ENCODE assay signal across 2 cellular contexts in the genomic region with DNA sequence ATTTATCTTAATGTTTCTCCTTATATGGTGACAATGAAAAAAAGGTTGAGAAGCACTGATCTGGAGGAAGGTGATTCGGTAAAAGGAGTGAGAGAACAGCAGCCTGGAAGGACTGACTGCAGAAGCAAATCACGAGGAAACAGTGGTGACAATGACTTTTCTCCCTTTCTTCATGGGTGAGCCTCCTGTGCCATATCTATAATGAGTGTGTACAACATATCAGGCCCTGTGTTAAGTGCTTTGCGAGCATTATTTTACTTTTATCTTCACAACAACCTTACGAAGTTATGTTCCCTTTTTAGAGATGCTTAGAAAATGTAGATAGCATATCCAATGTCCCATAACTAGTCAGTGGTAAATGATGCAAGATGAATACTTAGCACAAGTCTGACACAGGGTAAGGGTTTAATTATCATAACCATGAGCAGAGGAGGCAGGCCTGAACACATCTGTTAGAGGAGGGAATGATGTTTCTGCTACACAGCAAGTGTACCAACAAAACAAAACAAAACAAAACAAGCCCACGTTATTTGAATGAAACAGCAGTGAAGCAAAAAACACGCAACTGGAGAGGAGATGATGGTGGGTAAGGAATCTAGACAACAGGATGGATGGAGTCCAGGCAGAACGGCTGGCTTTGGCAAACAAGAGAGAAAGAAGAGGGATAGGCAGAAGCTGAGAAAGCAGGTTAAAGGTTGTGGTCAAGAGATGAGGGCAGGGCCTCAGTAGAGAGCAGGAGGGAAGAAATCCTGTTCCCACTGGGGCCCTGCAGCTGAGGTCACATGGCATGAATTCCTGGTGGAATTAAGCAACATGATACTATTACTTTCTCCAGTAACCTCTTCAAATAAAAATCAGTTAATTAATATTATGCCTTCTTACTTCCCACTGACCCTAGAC.
A peak's percentile ranks its signal among the peaks of the same experiment; 100 is the strongest.
TF ChIP-seq lines count a peak whose summit lies in the region.

No MANE protein-coding gene starts in this region.

TF ChIP-seq in A549, 52 proteins besides CTCF, POLR2A, EP300 and RAD21 (continued from another document):
- TF ChIP-seq KDM5A (IDR thresholded peaks at IDR 0.05): no peak
- TF ChIP-seq NFE2L2 (conservative IDR thresholded peaks at IDR 0.05; ENCODE audit: low read length): no peak
- TF ChIP-seq GATA3 (IDR thresholded peaks at IDR 0.05; ENCODE audit: borderline replicate concordance): no peak
- TF ChIP-seq HOXB5 (CRISPR knock-in tag; IDR thresholded peaks at IDR 0.05): no peak
- TF ChIP-seq RFX5 (IDR thresholded peaks at IDR 0.05): no peak
- TF ChIP-seq, protein P1, sequence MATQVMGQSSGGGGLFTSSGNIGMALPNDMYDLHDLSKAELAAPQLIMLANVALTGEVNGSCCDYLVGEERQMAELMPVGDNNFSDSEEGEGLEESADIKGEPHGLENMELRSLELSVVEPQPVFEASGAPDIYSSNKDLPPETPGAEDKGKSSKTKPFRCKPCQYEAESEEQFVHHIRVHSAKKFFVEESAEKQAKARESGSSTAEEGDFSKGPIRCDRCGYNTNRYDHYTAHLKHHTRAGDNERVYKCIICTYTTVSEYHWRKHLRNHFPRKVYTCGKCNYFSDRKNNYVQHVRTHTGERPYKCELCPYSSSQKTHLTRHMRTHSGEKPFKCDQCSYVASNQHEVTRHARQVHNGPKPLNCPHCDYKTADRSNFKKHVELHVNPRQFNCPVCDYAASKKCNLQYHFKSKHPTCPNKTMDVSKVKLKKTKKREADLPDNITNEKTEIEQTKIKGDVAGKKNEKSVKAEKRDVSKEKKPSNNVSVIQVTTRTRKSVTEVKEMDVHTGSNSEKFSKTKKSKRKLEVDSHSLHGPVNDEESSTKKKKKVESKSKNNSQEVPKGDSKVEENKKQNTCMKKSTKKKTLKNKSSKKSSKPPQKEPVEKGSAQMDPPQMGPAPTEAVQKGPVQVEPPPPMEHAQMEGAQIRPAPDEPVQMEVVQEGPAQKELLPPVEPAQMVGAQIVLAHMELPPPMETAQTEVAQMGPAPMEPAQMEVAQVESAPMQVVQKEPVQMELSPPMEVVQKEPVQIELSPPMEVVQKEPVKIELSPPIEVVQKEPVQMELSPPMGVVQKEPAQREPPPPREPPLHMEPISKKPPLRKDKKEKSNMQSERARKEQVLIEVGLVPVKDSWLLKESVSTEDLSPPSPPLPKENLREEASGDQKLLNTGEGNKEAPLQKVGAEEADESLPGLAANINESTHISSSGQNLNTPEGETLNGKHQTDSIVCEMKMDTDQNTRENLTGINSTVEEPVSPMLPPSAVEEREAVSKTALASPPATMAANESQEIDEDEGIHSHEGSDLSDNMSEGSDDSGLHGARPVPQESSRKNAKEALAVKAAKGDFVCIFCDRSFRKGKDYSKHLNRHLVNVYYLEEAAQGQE (IDR thresholded peaks at IDR 0.05): no peak
- TF ChIP-seq PHF8 (IDR thresholded peaks at IDR 0.05; ENCODE audit: borderline replicate concordance, low read depth): no peak
- TF ChIP-seq MYC (IDR thresholded peaks at IDR 0.05; ENCODE audit: borderline replicate concordance, low read length): no peak
- no peak for TF ChIP-seq SREBF2 (IDR thresholded peaks at IDR 0.05)
- no peak for TF ChIP-seq HOXA7 (CRISPR knock-in tag; IDR thresholded peaks at IDR 0.05)
- TF ChIP-seq ZSCAN20 (CRISPR knock-in tag; IDR thresholded peaks at IDR 0.05): no peak
- no peak for TF ChIP-seq CEBPB (IDR thresholded peaks at IDR 0.05)

TF ChIP-seq in HEK293, 187 proteins besides CTCF, POLR2A, EP300 and RAD21 (continued from another document):
- TF ChIP-seq, protein P2, sequence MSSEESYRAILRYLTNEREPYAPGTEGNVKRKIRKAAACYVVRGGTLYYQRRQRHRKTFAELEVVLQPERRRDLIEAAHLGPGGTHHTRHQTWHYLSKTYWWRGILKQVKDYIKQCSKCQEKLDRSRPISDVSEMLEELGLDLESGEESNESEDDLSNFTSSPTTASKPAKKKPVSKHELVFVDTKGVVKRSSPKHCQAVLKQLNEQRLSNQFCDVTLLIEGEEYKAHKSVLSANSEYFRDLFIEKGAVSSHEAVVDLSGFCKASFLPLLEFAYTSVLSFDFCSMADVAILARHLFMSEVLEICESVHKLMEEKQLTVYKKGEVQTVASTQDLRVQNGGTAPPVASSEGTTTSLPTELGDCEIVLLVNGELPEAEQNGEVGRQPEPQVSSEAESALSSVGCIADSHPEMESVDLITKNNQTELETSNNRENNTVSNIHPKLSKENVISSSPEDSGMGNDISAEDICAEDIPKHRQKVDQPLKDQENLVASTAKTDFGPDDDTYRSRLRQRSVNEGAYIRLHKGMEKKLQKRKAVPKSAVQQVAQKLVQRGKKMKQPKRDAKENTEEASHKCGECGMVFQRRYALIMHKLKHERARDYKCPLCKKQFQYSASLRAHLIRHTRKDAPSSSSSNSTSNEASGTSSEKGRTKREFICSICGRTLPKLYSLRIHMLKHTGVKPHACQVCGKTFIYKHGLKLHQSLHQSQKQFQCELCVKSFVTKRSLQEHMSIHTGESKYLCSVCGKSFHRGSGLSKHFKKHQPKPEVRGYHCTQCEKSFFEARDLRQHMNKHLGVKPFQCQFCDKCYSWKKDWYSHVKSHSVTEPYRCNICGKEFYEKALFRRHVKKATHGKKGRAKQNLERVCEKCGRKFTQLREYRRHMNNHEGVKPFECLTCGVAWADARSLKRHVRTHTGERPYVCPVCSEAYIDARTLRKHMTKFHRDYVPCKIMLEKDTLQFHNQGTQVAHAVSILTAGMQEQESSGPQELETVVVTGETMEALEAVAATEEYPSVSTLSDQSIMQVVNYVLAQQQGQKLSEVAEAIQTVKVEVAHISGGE (tag by site-specific recombination; conservative IDR thresholded peaks at IDR 0.05; ENCODE audit: low read depth): peak; percentile 69
- TF ChIP-seq, protein P3, sequence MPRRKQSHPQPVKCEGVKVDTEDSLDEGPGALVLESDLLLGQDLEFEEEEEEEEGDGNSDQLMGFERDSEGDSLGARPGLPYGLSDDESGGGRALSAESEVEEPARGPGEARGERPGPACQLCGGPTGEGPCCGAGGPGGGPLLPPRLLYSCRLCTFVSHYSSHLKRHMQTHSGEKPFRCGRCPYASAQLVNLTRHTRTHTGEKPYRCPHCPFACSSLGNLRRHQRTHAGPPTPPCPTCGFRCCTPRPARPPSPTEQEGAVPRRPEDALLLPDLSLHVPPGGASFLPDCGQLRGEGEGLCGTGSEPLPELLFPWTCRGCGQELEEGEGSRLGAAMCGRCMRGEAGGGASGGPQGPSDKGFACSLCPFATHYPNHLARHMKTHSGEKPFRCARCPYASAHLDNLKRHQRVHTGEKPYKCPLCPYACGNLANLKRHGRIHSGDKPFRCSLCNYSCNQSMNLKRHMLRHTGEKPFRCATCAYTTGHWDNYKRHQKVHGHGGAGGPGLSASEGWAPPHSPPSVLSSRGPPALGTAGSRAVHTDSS (tag by site-specific recombination; IDR thresholded peaks at IDR 0.05): no peak
- TF ChIP-seq ZNF366 (tag by site-specific recombination; conservative IDR thresholded peaks at IDR 0.05) (peak; percentile 39; the same call in 1 of the 2 replicates), ZNF600 (tag by site-specific recombination; IDR thresholded peaks at IDR 0.05) (0 out of 2 replicates have a peak, but pooled peaks have one; percentile 43), ZEB2 (tag by site-specific recombination; IDR thresholded peaks at IDR 0.05) (0 out of 2 replicates have a peak, but pooled peaks have one; percentile 24), ZNF768 (tag by site-specific recombination; IDR thresholded peaks at IDR 0.05) (no peak), SP7 (tag by site-specific recombination; IDR thresholded peaks at IDR 0.05) (peak; percentile 70)
TF ChIP-seq in HEK293: peak in this region for 5.
